9 cellular contexts compared by ENCODE assay signal in the genomic region with DNA sequence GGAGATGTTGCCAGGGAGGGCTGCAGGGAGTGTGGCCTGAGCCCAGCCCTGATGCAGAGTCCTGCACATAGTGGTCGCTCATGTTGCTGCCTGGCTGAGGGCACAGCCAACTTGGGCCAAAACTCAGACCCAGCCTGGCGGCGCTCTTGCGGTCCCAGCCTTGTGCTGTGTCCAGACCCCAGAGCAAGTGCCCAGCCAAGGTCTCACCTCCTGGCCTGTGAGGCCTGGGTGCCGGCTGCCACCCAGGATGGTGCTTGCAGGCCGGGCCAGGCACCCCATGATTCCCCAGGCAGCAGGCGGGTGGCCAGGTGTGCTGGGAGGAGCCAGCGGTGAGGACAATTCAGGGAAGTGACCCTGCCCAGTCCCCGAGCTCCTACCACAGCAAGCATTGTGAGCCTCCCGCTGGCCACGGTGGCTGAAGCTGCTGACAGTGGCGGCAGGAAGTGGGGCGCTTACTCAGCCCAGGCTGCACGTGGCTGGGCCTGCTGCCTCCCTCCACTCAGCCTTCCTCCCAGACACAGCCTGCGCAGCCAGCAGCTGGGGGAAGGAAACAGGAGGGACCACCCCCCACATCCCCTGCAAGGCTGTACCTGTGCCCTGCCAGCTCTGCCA. TPM values are rescaled to one million over a fixed set of nuclear protein-coding genes. Genes with fewer than 3 reads are reported as not detected.
DNase-seq lines count a peak whose midpoint lies in the region; ATAC-seq, FAIRE-seq and TF ChIP-seq lines count a peak whose summit lies in the region.
"Had no signal": no experiment of that assay in that cellular context is flagged by ENCODE, and none has a peak within 500 bp of the region (broad histone marks: within the 10 kb centered on the region; RNA-seq: fewer than 3 reads in every experiment).

No MANE protein-coding gene starts in this region.

- H3K9me3 ChIP-seq in kidney (ENCODE audit: control insufficient read depth in 1 of 2, low read length in 2 of 2): no peaks in the 10 kb centered on the region
- no peaks in the 10 kb centered on the region for H3K9me3 ChIP-seq in tibial artery

- H3K36me3 Mint-ChIP-seq in activated CD4-positive, alpha-beta T cell treated with anti-CD3 and anti-CD28 coated beads, Interleukin-2, amount 10 ng/mL, durations not matched to agents 24 days and 14 days (ENCODE audit: low read depth): no peaks in the 10 kb centered on the region
- H3K36me3 Mint-ChIP-seq in activated T-cell treated with anti-CD3 and anti-CD28 coated beads, Interleukin-2, amount 50 U/mL, for 72 hours (ENCODE audit: insufficient read depth in 2 of 2): no peaks in the 10 kb centered on the region

- no peaks in the 10 kb centered on the region for H3K9me3 Mint-ChIP-seq in activated CD4-positive, alpha-beta T cell treated with anti-CD3 and anti-CD28 coated beads, Interleukin-2, amount 10 ng/mL, durations not matched to agents 24 days and 14 days
- H3K9me3 Mint-ChIP-seq in activated T-cell treated with anti-CD3 and anti-CD28 coated beads, Interleukin-2, amount 50 U/mL, for 72 hours: no peaks in the 10 kb centered on the region
- H3K9me3 Mint-ChIP-seq: activated B cell treated with CpG ODN at 0.5 μM for 24 hours had no signal

- H3K4me1 ChIP-seq in kidney (ENCODE audit: control insufficient read depth in 1 of 2, insufficient read depth in 1 of 2, low read depth in 1 of 2, low read length in 2 of 2): peaks cover 0 to 2% of the 10 kb centered on the region in 2 donors
- peaks cover 0 to 31% (median 21%) of the 10 kb centered on the region in 4 donors for H3K4me1 ChIP-seq in tibial artery

- intact Hi-C loops in activated CD4-positive, alpha-beta T cell treated with anti-CD3 and anti-CD28 coated beads, Interleukin-2, amount 10 ng/mL, durations not matched to agents 24 days and 14 days (cut with micrococcal nuclease): no loop called here
- intact Hi-C loops in kidney (cut with DNase I) (no loop called here), tibial artery (cut with DNase I; ENCODE audit: low total_unique reads) (no loop called here)

- no peak overlapping the region for H3K27ac Mint-ChIP-seq in activated CD4-positive, alpha-beta T cell treated with anti-CD3 and anti-CD28 coated beads, Interleukin-2, amount 10 ng/mL, durations not matched to agents 24 days and 14 days
- H3K27ac Mint-ChIP-seq in activated T-cell treated with anti-CD3 and anti-CD28 coated beads, Interleukin-2, amount 50 U/mL, for 72 hours: no peak overlapping the region
- H3K27ac Mint-ChIP-seq: activated B cell treated with CpG ODN at 0.5 μM for 24 hours had no signal

- peaks cover 1% of the 10 kb centered on the region for H3K4me1 Mint-ChIP-seq in activated CD4-positive, alpha-beta T cell treated with anti-CD3 and anti-CD28 coated beads, Interleukin-2, amount 10 ng/mL, durations not matched to agents 24 days and 14 days
- no peaks in the 10 kb centered on the region for H3K4me1 Mint-ChIP-seq in activated T-cell treated with anti-CD3 and anti-CD28 coated beads, Interleukin-2, amount 50 U/mL, for 72 hours (ENCODE audit: low read depth)
- H3K4me1 Mint-ChIP-seq: activated B cell treated with CpG ODN at 0.5 μM for 24 hours had no signal

- H3K27me3 Mint-ChIP-seq in activated CD4-positive, alpha-beta T cell treated with anti-CD3 and anti-CD28 coated beads, Interleukin-2, amount 10 ng/mL, durations not matched to agents 24 days and 14 days: peaks cover 6% of the 10 kb centered on the region
- H3K27me3 Mint-ChIP-seq in activated T-cell treated with anti-CD3 and anti-CD28 coated beads, Interleukin-2, amount 50 U/mL, for 72 hours (ENCODE audit: low read depth): no peaks in the 10 kb centered on the region
- H3K27me3 Mint-ChIP-seq: activated B cell treated with CpG ODN at 0.5 μM for 24 hours had no signal

- H3K9ac ChIP-seq in kidney (ENCODE audit: low read length in 2 of 2): no peak overlapping the region

- peak; percentile 67 for DNase-seq in activated CD4-positive, alpha-beta T cell treated with anti-CD3 and anti-CD28 coated beads, Interleukin-2, amount 10 ng/mL, durations not matched to agents 24 days and 14 days
- DNase-seq in activated CD4-positive, alpha-beta T cell treated with anti-CD3 and anti-CD28 coated beads, Interleukin-2, amount 50 U/mL, for 1 hour: no peak
- DNase-seq in activated T-cell treated with anti-CD3 and anti-CD28 coated beads, Interleukin-2, amount 50 U/mL, for 72 hours: peak; percentile 37 to 48
- DNase-seq in kidney: peak; percentile 86
- DNase-seq in tibial artery: peak; percentile 70 to 75
- DNase-seq in GM19240 (ENCODE audit: insufficient read length, low spot score): no peak
- DNase-seq in amniotic stem cell (lab: John Stamatoyannopoulos, UW): no peak
- DNase-seq: activated B cell treated with CpG ODN at 0.5 μM for 24 hours had no signal

- peak; percentile 75 to 84 for ATAC-seq in activated T-cell treated with anti-CD3 and anti-CD28 coated beads, Interleukin-2, amount 50 U/mL, for 72 hours (replicated peaks in 1 of 2)
- ATAC-seq in GM19324 (IDR thresholded peaks at IDR 0.05; ENCODE audit: low FRiP score, unreplicated experiment): no peak

- TF ChIP-seq CTCF in kidney (IDR thresholded peaks at IDR 0.05; ENCODE audit: borderline replicate concordance, extremely low read depth, insufficient read depth) (no peak), tibial artery (IDR thresholded peaks at IDR 0.05) (no peak)

- no peaks in the 10 kb centered on the region for H3K27me3 ChIP-seq in tibial artery

- H3K4me3 Mint-ChIP-seq in activated CD4-positive, alpha-beta T cell treated with anti-CD3 and anti-CD28 coated beads, Interleukin-2, amount 10 ng/mL, durations not matched to agents 24 days and 14 days: no peak overlapping the region
- H3K4me3 Mint-ChIP-seq in activated T-cell treated with anti-CD3 and anti-CD28 coated beads, Interleukin-2, amount 50 U/mL, for 72 hours: no peak overlapping the region
- H3K4me3 Mint-ChIP-seq: activated B cell treated with CpG ODN at 0.5 μM for 24 hours had no signal

- FAIRE-seq in kidney (lab: Jason Lieb, UNC): no peak

- H3K4me3 ChIP-seq in kidney (ENCODE audit: low read length in 2 of 2) (no peak overlapping the region), tibial artery (no peak overlapping the region)

- H3K27ac ChIP-seq in kidney (ENCODE audit: low read depth in 2 of 2, low read length in 2 of 2): no peak overlapping the region
- H3K27ac ChIP-seq in tibial artery: no peak overlapping the region

- H3K36me3 ChIP-seq in kidney (ENCODE audit: control insufficient read depth in 1 of 2, insufficient read depth in 2 of 2, low read length in 2 of 2) (no peaks in the 10 kb centered on the region), tibial artery (no peaks in the 10 kb centered on the region)

RNA-seq across cellular contexts. Expression of a gene that starts 17.7 kb away (rescaled TPM):
- 0.23 and 0.24 TPM in 2 replicates for total RNA-seq in activated CD4-positive, alpha-beta T cell treated with anti-CD3 and anti-CD28 coated beads, Interleukin-2, amount 10 ng/mL, durations not matched to agents 24 days and 14 days
- under 1 TPM in 1 of 2 donors, not detected in 1; 0.35 TPM for total RNA-seq in activated T-cell treated with anti-CD3 and anti-CD28 coated beads, Interleukin-2, amount 50 U/mL, for 72 hours
- total RNA-seq in kidney: 9.3 TPM
- 12.1 TPM for polyA plus RNA-seq in kidney (ENCODE audit: insufficient read depth, low read depth, low replicate concordance)
- total RNA-seq: activated B cell treated with CpG ODN at 0.5 μM for 24 hours had no signal

RNA-seq across cellular contexts. Expression of a gene that starts 29.6 kb away (rescaled TPM):
- total RNA-seq in activated CD4-positive, alpha-beta T cell treated with anti-CD3 and anti-CD28 coated beads, Interleukin-2, amount 10 ng/mL, durations not matched to agents 24 days and 14 days: 51.6 and 53.3 TPM in 2 replicates
- total RNA-seq in activated T-cell treated with anti-CD3 and anti-CD28 coated beads, Interleukin-2, amount 50 U/mL, for 72 hours: 10 to 100 TPM; 50.3 to 68.5 TPM
- total RNA-seq in kidney: 44.0 TPM
- 60.6 TPM for polyA plus RNA-seq in kidney (ENCODE audit: insufficient read depth, low read depth, low replicate concordance)

RNA-seq across cellular contexts. Expression of a gene that starts 50.0 kb away (rescaled TPM):
- total RNA-seq in activated CD4-positive, alpha-beta T cell treated with anti-CD3 and anti-CD28 coated beads, Interleukin-2, amount 10 ng/mL, durations not matched to agents 24 days and 14 days: 7.0 and 9.6 TPM in 2 replicates
- 1 to 10 TPM; 4.6 to 6.7 TPM for total RNA-seq in activated T-cell treated with anti-CD3 and anti-CD28 coated beads, Interleukin-2, amount 50 U/mL, for 72 hours
- total RNA-seq in kidney: 7.9 TPM
- polyA plus RNA-seq in kidney (ENCODE audit: insufficient read depth, low read depth, low replicate concordance): 3.7 TPM

Comparison
In these comparisons a context has a peak if more than half of its experiments do, and no peak if none do; other contexts are left out.
1. DNase-seq: peak in activated CD4-positive, alpha-beta T cell treated with anti-CD3 and anti-CD28 coated beads, Interleukin-2, amount 10 ng/mL, durations not matched to agents 24 days and 14 days (single experiment), activated T-cell treated with anti-CD3 and anti-CD28 coated beads, Interleukin-2, amount 50 U/mL, for 72 hours (2 of 2), kidney (single experiment) and tibial artery (2 of 2); none in activated CD4-positive, alpha-beta T cell treated with anti-CD3 and anti-CD28 coated beads, Interleukin-2, amount 50 U/mL, for 1 hour (single experiment), GM19240 (single experiment) and amniotic stem cell (single experiment).